In genomic region chr10:84195044-84195830, GRCh38 we compare ENCODE assay signal across 13 cellular contexts. TPM values are rescaled to one million over a fixed set of nuclear protein-coding genes. Genes with fewer than 3 reads are reported as not detected.
A peak's percentile ranks its signal among the peaks of the same experiment; 100 is the strongest.
DNase-seq lines count a peak whose midpoint lies in the region; ATAC-seq and TF ChIP-seq lines count a peak whose summit lies in the region.
"Had no signal": no experiment of that assay in that cellular context is flagged by ENCODE, and none has a peak within 500 bp of the region (broad histone marks: within the 10 kb centered on the region; RNA-seq: fewer than 3 reads in every experiment).

No MANE protein-coding gene starts in this region.

- H3K36me3 Mint-ChIP-seq in activated CD4-positive, alpha-beta memory T cell treated with anti-CD3 and anti-CD28 coated beads, Interleukin-2, amount 10 ng/mL, durations not matched to agents 7 days and 5 days (ENCODE audit: low read depth), result no peaks in the 10 kb centered on the region
- no peaks in the 10 kb centered on the region for H3K36me3 Mint-ChIP-seq in activated CD4-positive, alpha-beta memory T cell treated with anti-CD3 and anti-CD28 coated beads for 36 hours
- H3K36me3 Mint-ChIP-seq in T-cell (no peaks in the 10 kb centered on the region), immature natural killer cell (peaks cover 0 to 11% (median 6%) of the 10 kb centered on the region in 3 donors)

- H3K4me1 ChIP-seq in left lung, result peaks cover 9 to 14% of the 10 kb centered on the region in 2 donors
- H3K4me1 ChIP-seq: BLaER1 treated with 17β-estradiol and CSF1 and Interleukin-3, amounts not matched to agents 10 nM and 100 nM had no signal

- peak overlapping the region; percentile 32 for H3K4me3 Mint-ChIP-seq in activated CD4-positive, alpha-beta memory T cell treated with anti-CD3 and anti-CD28 coated beads, Interleukin-2, amount 10 ng/mL, durations not matched to agents 7 days and 5 days
- no peak overlapping the region for H3K4me3 Mint-ChIP-seq in activated CD4-positive, alpha-beta memory T cell treated with anti-CD3 and anti-CD28 coated beads for 36 hours
- peak overlapping the region; percentile 58 to 62 (median 62) for H3K4me3 Mint-ChIP-seq in T-cell
- peak overlapping the region; percentile 77 to 80 (median 77) for H3K4me3 Mint-ChIP-seq in immature natural killer cell
- peak overlapping the region; percentile 42 to 77 for H3K4me3 Mint-ChIP-seq in stimulated activated naive CD8-positive, alpha-beta T cell treated with anti-CD3 and anti-CD28 coated beads, Interleukin-15, amount 100 ng/mL, for 72 hours

- intact Hi-C loops in activated CD4-positive, alpha-beta memory T cell treated with anti-CD3 and anti-CD28 coated beads for 36 hours (cut with micrococcal nuclease), result no loop called here
- intact Hi-C loops in left lung (cut with DNase I), result no loop called here

- peaks cover 45% of the 10 kb centered on the region for H3K27me3 Mint-ChIP-seq in activated CD4-positive, alpha-beta memory T cell treated with anti-CD3 and anti-CD28 coated beads, Interleukin-2, amount 10 ng/mL, durations not matched to agents 7 days and 5 days
- peaks cover 30% of the 10 kb centered on the region for H3K27me3 Mint-ChIP-seq in activated CD4-positive, alpha-beta memory T cell treated with anti-CD3 and anti-CD28 coated beads for 36 hours
- peaks cover 22 to 40% of the 10 kb centered on the region in 2 donors for H3K27me3 Mint-ChIP-seq in T-cell
- H3K27me3 Mint-ChIP-seq in immature natural killer cell (ENCODE audit: low read depth in 3 of 3), result peaks cover 2 to 17% (median 2%) of the 10 kb centered on the region in 3 donors
- H3K27me3 Mint-ChIP-seq in stimulated activated naive CD8-positive, alpha-beta T cell treated with anti-CD3 and anti-CD28 coated beads, Interleukin-15, amount 100 ng/mL, for 72 hours, result peaks cover 46% of the 10 kb centered on the region

- no peak overlapping the region for H3K27ac ChIP-seq in left lung
- H3K27ac ChIP-seq: BLaER1 treated with 17β-estradiol and CSF1 and Interleukin-3, amounts not matched to agents 10 nM and 100 nM; brain microvascular endothelial cell; KMS-11 had no signal

- no peaks in the 10 kb centered on the region for H3K36me3 ChIP-seq in left lung
- H3K36me3 ChIP-seq: BLaER1 treated with 17β-estradiol and CSF1 and Interleukin-3, amounts not matched to agents 10 nM and 100 nM; brain microvascular endothelial cell had no signal

- POLR2A ChIA-PET in activated CD4-positive, alpha-beta memory T cell treated with anti-CD3 and anti-CD28 coated beads, Interleukin-2, amount 10 ng/mL, durations not matched to agents 7 days and 5 days (lab: Charles Lee), result no interaction called here
- POLR2A ChIA-PET in activated CD4-positive, alpha-beta memory T cell treated with anti-CD3 and anti-CD28 coated beads for 36 hours (lab: Charles Lee), result interaction anchor here (0.6 kb wide), 1 partner anchor 15 kb away, joined by 3 read pairs; no protein-coding TSS in a partner anchor
- POLR2A ChIA-PET in T-cell (lab: Charles Lee), result no interaction called here

- no peak overlapping the region for H3K27ac Mint-ChIP-seq in activated CD4-positive, alpha-beta memory T cell treated with anti-CD3 and anti-CD28 coated beads, Interleukin-2, amount 10 ng/mL, durations not matched to agents 7 days and 5 days
- no peak overlapping the region for H3K27ac Mint-ChIP-seq in activated CD4-positive, alpha-beta memory T cell treated with anti-CD3 and anti-CD28 coated beads for 36 hours
- H3K27ac Mint-ChIP-seq in T-cell (no peak overlapping the region), immature natural killer cell (no peak overlapping the region)
- H3K27ac Mint-ChIP-seq in stimulated activated naive CD8-positive, alpha-beta T cell treated with anti-CD3 and anti-CD28 coated beads, Interleukin-15, amount 100 ng/mL, for 72 hours, result no peak overlapping the region

- peaks cover 7% of the 10 kb centered on the region for H3K4me1 Mint-ChIP-seq in activated CD4-positive, alpha-beta memory T cell treated with anti-CD3 and anti-CD28 coated beads, Interleukin-2, amount 10 ng/mL, durations not matched to agents 7 days and 5 days
- peaks cover 13% of the 10 kb centered on the region for H3K4me1 Mint-ChIP-seq in activated CD4-positive, alpha-beta memory T cell treated with anti-CD3 and anti-CD28 coated beads for 36 hours (ENCODE audit: low read depth)
- H3K4me1 Mint-ChIP-seq in T-cell (peaks cover 14 to 24% (median 24%) of the 10 kb centered on the region in 3 donors), immature natural killer cell (peaks cover 28 to 42% of the 10 kb centered on the region in 2 donors)
- H3K4me1 Mint-ChIP-seq in stimulated activated naive CD8-positive, alpha-beta T cell treated with anti-CD3 and anti-CD28 coated beads, Interleukin-15, amount 100 ng/mL, for 72 hours, result peaks cover 13% of the 10 kb centered on the region

- no peak for TF ChIP-seq CTCF in left lung (IDR thresholded peaks at IDR 0.05)

- H3K9me3 Mint-ChIP-seq in activated CD4-positive, alpha-beta memory T cell treated with anti-CD3 and anti-CD28 coated beads, Interleukin-2, amount 10 ng/mL, durations not matched to agents 7 days and 5 days, result no peaks in the 10 kb centered on the region
- no peaks in the 10 kb centered on the region for H3K9me3 Mint-ChIP-seq in activated CD4-positive, alpha-beta memory T cell treated with anti-CD3 and anti-CD28 coated beads for 36 hours
- H3K9me3 Mint-ChIP-seq in T-cell, result no peaks in the 10 kb centered on the region
- no peaks in the 10 kb centered on the region for H3K9me3 Mint-ChIP-seq in immature natural killer cell
- H3K9me3 Mint-ChIP-seq in stimulated activated naive CD8-positive, alpha-beta T cell treated with anti-CD3 and anti-CD28 coated beads, Interleukin-15, amount 100 ng/mL, for 72 hours, result no peaks in the 10 kb centered on the region

- H3K27me3 ChIP-seq in left lung, result peaks cover 26 to 83% of the 10 kb centered on the region in 2 donors

- H3K9me3 ChIP-seq in left lung, result no peaks in the 10 kb centered on the region

- ATAC-seq in T-cell (replicated peaks in 1 of 4) (no peak), left lung (no peak)
- ATAC-seq in stimulated activated naive CD8-positive, alpha-beta T cell treated with anti-CD3 and anti-CD28 coated beads, Interleukin-15, amount 100 ng/mL, for 72 hours, result peak; percentile 8

- no peak for DNase-seq in activated CD4-positive, alpha-beta memory T cell treated with anti-CD3 and anti-CD28 coated beads, Interleukin-2, amount 10 ng/mL, durations not matched to agents 7 days and 5 days
- no peak for DNase-seq in activated CD4-positive, alpha-beta memory T cell treated with anti-CD3 and anti-CD28 coated beads for 36 hours
- no peak for DNase-seq in T-cell
- no peak for DNase-seq in immature natural killer cell
- no peak for DNase-seq in stimulated activated naive CD8-positive, alpha-beta T cell treated with anti-CD3 and anti-CD28 coated beads, Interleukin-15, amount 100 ng/mL, for 72 hours
- no peak for DNase-seq in occipital lobe (lab: John Stamatoyannopoulos, UW)
- DNase-seq in GF-D8 (lab: John Stamatoyannopoulos, UW), result no peak
- DNase-seq in left lung, result no peak
- DNase-seq: brain microvascular endothelial cell had no signal

- CTCF ChIA-PET in activated CD4-positive, alpha-beta memory T cell treated with anti-CD3 and anti-CD28 coated beads, Interleukin-2, amount 10 ng/mL, durations not matched to agents 7 days and 5 days (lab: Charles Lee), result no interaction called here
- CTCF ChIA-PET in activated CD4-positive, alpha-beta memory T cell treated with anti-CD3 and anti-CD28 coated beads for 36 hours (lab: Charles Lee), result interaction anchor here (1.4 to 2.5 kb wide), 3 partner anchors 10 to 47 kb away, joined by 6 to 9 read pairs (median 8); no protein-coding TSS in a partner anchor
- CTCF ChIA-PET in T-cell (lab: Charles Lee), result interaction anchor here in 1 of 2 donors (1.9 kb wide), 1 partner anchor 47 kb away, joined by 5 read pairs; no protein-coding TSS in a partner anchor

- H3K4me3 ChIP-seq in left lung, result peak overlapping the region in 1 of 2 donors; percentile 33

RNA-seq across cellular contexts. Expression of gene CDHR1, which starts 0.9 kb away (rescaled TPM):
- under 1 TPM; 0.38 to 0.45 TPM for total RNA-seq in activated CD4-positive, alpha-beta memory T cell treated with anti-CD3 and anti-CD28 coated beads, Interleukin-2, amount 10 ng/mL, durations not matched to agents 7 days and 5 days
- under 1 TPM; 0.40 to 0.75 TPM for total RNA-seq in activated CD4-positive, alpha-beta memory T cell treated with anti-CD3 and anti-CD28 coated beads for 36 hours
- total RNA-seq in T-cell (1 to 10 TPM in 3 of 5 donors, under 1 TPM in 2; 0.41 to 2.1 (median 1.1) TPM), occipital lobe (1.2 TPM), left lung (under 1 TPM; 0.38 to 0.94 TPM)
- 1 to 10 TPM in 2 of 3 donors, under 1 TPM in 1; 0.27 to 5.9 (median 4.1) TPM for polyA plus RNA-seq in immature natural killer cell
- total RNA-seq: T-helper 2 cell treated with Interferon-gamma antibody and Interleukin-4, amounts not matched to agents 100 ng/mL and 5 ng/mL, for 36 hours had no signal

RNA-seq across cellular contexts. Expression of gene GPR15LG, which starts 21.6 kb away (rescaled TPM):
- total RNA-seq in activated CD4-positive, alpha-beta memory T cell treated with anti-CD3 and anti-CD28 coated beads, Interleukin-2, amount 10 ng/mL, durations not matched to agents 7 days and 5 days, result not detected
- total RNA-seq in activated CD4-positive, alpha-beta memory T cell treated with anti-CD3 and anti-CD28 coated beads for 36 hours, result not detected
- total RNA-seq in T-cell, result not detected
- not detected for polyA plus RNA-seq in immature natural killer cell
- total RNA-seq in occipital lobe, result not detected
- total RNA-seq in left lung, result not detected
- total RNA-seq: lung microvascular endothelial cell; T-helper 2 cell treated with Interferon-gamma antibody and Interleukin-4, amounts not matched to agents 100 ng/mL and 5 ng/mL, for 36 hours had no signal

RNA-seq across cellular contexts. Expression of gene LRIT2, which starts 30.1 kb away (rescaled TPM):
- total RNA-seq in activated CD4-positive, alpha-beta memory T cell treated with anti-CD3 and anti-CD28 coated beads, Interleukin-2, amount 10 ng/mL, durations not matched to agents 7 days and 5 days, result not detected
- not detected for total RNA-seq in activated CD4-positive, alpha-beta memory T cell treated with anti-CD3 and anti-CD28 coated beads for 36 hours
- total RNA-seq in T-cell, result not detected
- polyA plus RNA-seq in immature natural killer cell, result not detected
- total RNA-seq in occipital lobe, result not detected
- not detected for total RNA-seq in left lung
- total RNA-seq: lung microvascular endothelial cell; T-helper 2 cell treated with Interferon-gamma antibody and Interleukin-4, amounts not matched to agents 100 ng/mL and 5 ng/mL, for 36 hours had no signal

RNA-seq across cellular contexts. Expression of gene LRIT1, which starts 46.1 kb away (rescaled TPM):
- not detected for total RNA-seq in activated CD4-positive, alpha-beta memory T cell treated with anti-CD3 and anti-CD28 coated beads, Interleukin-2, amount 10 ng/mL, durations not matched to agents 7 days and 5 days
- not detected for total RNA-seq in activated CD4-positive, alpha-beta memory T cell treated with anti-CD3 and anti-CD28 coated beads for 36 hours
- total RNA-seq in T-cell (not detected), occipital lobe (not detected), left lung (not detected)
- not detected for polyA plus RNA-seq in immature natural killer cell
- total RNA-seq: lung microvascular endothelial cell; T-helper 2 cell treated with Interferon-gamma antibody and Interleukin-4, amounts not matched to agents 100 ng/mL and 5 ng/mL, for 36 hours had no signal

RNA-seq across cellular contexts. Expression of gene RGR, which starts 49.6 kb away (rescaled TPM):
- not detected for total RNA-seq in activated CD4-positive, alpha-beta memory T cell treated with anti-CD3 and anti-CD28 coated beads, Interleukin-2, amount 10 ng/mL, durations not matched to agents 7 days and 5 days
- not detected for total RNA-seq in activated CD4-positive, alpha-beta memory T cell treated with anti-CD3 and anti-CD28 coated beads for 36 hours
- total RNA-seq in T-cell, result not detected
- polyA plus RNA-seq in immature natural killer cell, result not detected
- 0.47 TPM for total RNA-seq in occipital lobe
- not detected for total RNA-seq in left lung
- total RNA-seq: lung microvascular endothelial cell; T-helper 2 cell treated with Interferon-gamma antibody and Interleukin-4, amounts not matched to agents 100 ng/mL and 5 ng/mL, for 36 hours had no signal
